Comparison of ENCODE assay signal across 12 cellular contexts in genomic region chr9:124012368-124013262, GRCh38. TPM values are rescaled to one million over a fixed set of nuclear protein-coding genes. Genes with fewer than 3 reads are reported as not detected.
A peak's percentile ranks its signal among the peaks of the same experiment; 100 is the strongest.
DNase-seq lines count a peak whose midpoint lies in the region; ATAC-seq and TF ChIP-seq lines count a peak whose summit lies in the region.
"Had no signal": no experiment of that assay in that cellular context is flagged by ENCODE, and none has a peak within 500 bp of the region (broad histone marks: within the 10 kb centered on the region; RNA-seq: fewer than 3 reads in every experiment).

No MANE protein-coding gene starts in this region.

- DNase-seq in CD14-positive monocyte (ENCODE audit: low spot score), result no peak
- DNase-seq in GM23338 (ENCODE audit: low spot score), result peak; percentile 59
- no peak for DNase-seq in coronary artery (ENCODE audit: low spot score)
- DNase-seq in osteoblast (ENCODE audit: insufficient read length, low spot score, missing footprints), result peak; percentile 78
- DNase-seq in GM19240 (ENCODE audit: insufficient read length, low spot score), result no peak
- no peak for DNase-seq in erythroblast (lab: John Stamatoyannopoulos, UW)
- DNase-seq: KBM-7, NCI-H226 had no signal

- no peaks in the 10 kb centered on the region for H3K9me2 ChIP-seq in GM23338 (ENCODE audit: insufficient read depth)

- intact Hi-C loops in CD14-positive monocyte (cut with micrococcal nuclease), result no loop called here

- H3K9me3 ChIP-seq in osteoblast (ENCODE audit: low read depth, low read length), result no peaks in the 10 kb centered on the region

- H3K4me1 Mint-ChIP-seq in CD14-positive monocyte (peaks cover 63% of the 10 kb centered on the region), GM23338 (peaks cover 43% of the 10 kb centered on the region)

- TF ChIP-seq CTCF in CD14-positive monocyte (IDR thresholded peaks at IDR 0.05) (no peak), GM23338 (conservative IDR thresholded peaks at IDR 0.05; ENCODE audit: low read depth in 2 of 2) (no peak), coronary artery (IDR thresholded peaks at IDR 0.05) (no peak), osteoblast (IDR thresholded peaks at IDR 0.05; ENCODE audit: extremely low read depth, low read depth, low read length) (no peak)

- peaks cover 36% of the 10 kb centered on the region; the same call in 1 of the 2 replicates for H3F3A ChIP-seq in GM23338 (replicated peaks; ENCODE audit: low read depth)

- H4K20me1 ChIP-seq in GM23338 (replicated peaks; ENCODE audit: insufficient read depth), result peaks cover 22% of the 10 kb centered on the region
- no peaks in the 10 kb centered on the region for H4K20me1 ChIP-seq in osteoblast (ENCODE audit: insufficient read depth, low read length)

- H3K27ac Mint-ChIP-seq in CD14-positive monocyte (no peak overlapping the region), GM23338 (no peak overlapping the region)
- H3K27ac Mint-ChIP-seq: natural killer cell treated with Interleukin-12 subunit alpha and Interleukin-12 subunit beta and Interleukin-15 and Interleukin-18, amount 100 ng/mL, for 72 hours had no signal

- H3K4me3 Mint-ChIP-seq in CD14-positive monocyte, result peak overlapping the region; percentile 73 to 90
- peak overlapping the region; percentile 52; the same call in 2 of the 3 replicates for H3K4me3 Mint-ChIP-seq in GM23338
- H3K4me3 Mint-ChIP-seq: natural killer cell treated with Interleukin-12 subunit alpha and Interleukin-12 subunit beta and Interleukin-15 and Interleukin-18, amount 100 ng/mL, for 72 hours had no signal

- H3K27ac ChIP-seq in GM23338 (ENCODE audit: low read depth), result no peak overlapping the region
- no peak overlapping the region for H3K27ac ChIP-seq in coronary artery
- H3K27ac ChIP-seq in osteoblast (ENCODE audit: low read depth, low read length), result no peak overlapping the region

- H3K4me1 ChIP-seq in GM23338 (ENCODE audit: insufficient read depth) (peaks cover 37% of the 10 kb centered on the region; the same call in 1 of the 2 replicates), osteoblast (ENCODE audit: insufficient read depth, low read length) (no peaks in the 10 kb centered on the region)

- no peaks in the 10 kb centered on the region for H3K79me2 ChIP-seq in GM23338 (replicated peaks; ENCODE audit: insufficient read depth)
- H3K79me2 ChIP-seq in osteoblast (ENCODE audit: insufficient read depth, low read length), result no peaks in the 10 kb centered on the region

- H2AFZ ChIP-seq in GM23338 (peak overlapping the region; percentile 18; the same call in 1 of the 2 replicates), osteoblast (ENCODE audit: low read length) (no peak overlapping the region)

- H3K4me2 ChIP-seq in GM23338 (peak overlapping the region; percentile 78), osteoblast (ENCODE audit: insufficient read depth, low read length) (no peak overlapping the region)

- peak overlapping the region; percentile 58; the same call in 1 of the 2 replicates for H3K4me3 ChIP-seq in GM23338
- H3K4me3 ChIP-seq in coronary artery, result peak overlapping the region; percentile 68
- no peak overlapping the region for H3K4me3 ChIP-seq in osteoblast (ENCODE audit: insufficient read depth, low read length)

- TF ChIP-seq POLR2A in erythroblast (IDR thresholded peaks at IDR 0.05; ENCODE audit: low read length), result no peak

- H3K36me3 Mint-ChIP-seq in CD14-positive monocyte, result peaks cover 0 to 33% of the 10 kb centered on the region in 2 donors
- H3K36me3 Mint-ChIP-seq in GM23338 (ENCODE audit: low read depth), result peaks cover 3% of the 10 kb centered on the region; the same call in 1 of the 3 replicates

- ATAC-seq in GM23338, result no peak
- ATAC-seq in GM18907 (IDR thresholded peaks at IDR 0.05; ENCODE audit: unreplicated experiment), result no peak
- no peak for ATAC-seq in GM21786 (IDR thresholded peaks at IDR 0.05; ENCODE audit: unreplicated experiment)

- peaks cover 82 to 98% (median 94%) of the 10 kb centered on the region in 3 donors for H3K27me3 Mint-ChIP-seq in CD14-positive monocyte (ENCODE audit: low read depth in 3 of 3)
- H3K27me3 Mint-ChIP-seq in GM23338 (ENCODE audit: insufficient read depth, low read depth, poor library complexity), result peaks cover 95% of the 10 kb centered on the region

- H3K36me3 ChIP-seq in GM23338 (ENCODE audit: insufficient read depth) (no peaks in the 10 kb centered on the region), osteoblast (ENCODE audit: insufficient read depth, low read length) (no peaks in the 10 kb centered on the region)

- H3K9me3 Mint-ChIP-seq in CD14-positive monocyte, result peaks cover 0 to 63% (median 41%) of the 10 kb centered on the region in 7 donors
- peaks cover 8% of the 10 kb centered on the region for H3K9me3 Mint-ChIP-seq in GM23338
- H3K9me3 Mint-ChIP-seq: natural killer cell treated with Interleukin-12 subunit alpha and Interleukin-12 subunit beta and Interleukin-15 and Interleukin-18, amount 100 ng/mL, for 72 hours had no signal

- H3K27me3 ChIP-seq in GM23338 (ENCODE audit: insufficient read depth), result peaks cover 99% of the 10 kb centered on the region
- H3K27me3 ChIP-seq in osteoblast (ENCODE audit: insufficient read depth, low read length), result peaks cover 84% of the 10 kb centered on the region

TF ChIP-seq in GM23338, 12 proteins besides CTCF, POLR2A, EP300 and RAD21 (continues in another document):
- no peak for TF ChIP-seq ZNF462 (CRISPR knock-in tag; IDR thresholded peaks at IDR 0.05)

RNA-seq across cellular contexts. Expression of gene LHX2, which starts 1.0 kb away (rescaled TPM):
- not detected for polyA plus RNA-seq in CD14-positive monocyte
- 0.19 and 1.7 TPM in 2 replicates for total RNA-seq in GM23338 (2014; rRNA removed; shearing (Covaris generic))
- 0.45 TPM in 1 of 2 replicates, not detected in the other for polyA plus RNA-seq in GM23338 (2016; fragmentation: Nextera tagmentation; extraction: Ambion mirVana)
- total RNA-seq in osteoblast, result not detected in 2 replicates
- total RNA-seq: glomerular endothelial cell; natural killer cell treated with Interleukin-12 subunit alpha and Interleukin-12 subunit beta and Interleukin-15 and Interleukin-18, amount 100 ng/mL, for 72 hours had no signal

Comparison
In these comparisons a context has a peak if more than half of its experiments do, and no peak if none do; other contexts are left out.
1. DNase-seq: peak in GM23338 (single experiment) and osteoblast (single experiment); none in CD14-positive monocyte (single experiment), coronary artery (single experiment), GM19240 (single experiment) and erythroblast (0 of 2).